ENCODE assay signal across 27 cellular contexts in the genomic region with DNA sequence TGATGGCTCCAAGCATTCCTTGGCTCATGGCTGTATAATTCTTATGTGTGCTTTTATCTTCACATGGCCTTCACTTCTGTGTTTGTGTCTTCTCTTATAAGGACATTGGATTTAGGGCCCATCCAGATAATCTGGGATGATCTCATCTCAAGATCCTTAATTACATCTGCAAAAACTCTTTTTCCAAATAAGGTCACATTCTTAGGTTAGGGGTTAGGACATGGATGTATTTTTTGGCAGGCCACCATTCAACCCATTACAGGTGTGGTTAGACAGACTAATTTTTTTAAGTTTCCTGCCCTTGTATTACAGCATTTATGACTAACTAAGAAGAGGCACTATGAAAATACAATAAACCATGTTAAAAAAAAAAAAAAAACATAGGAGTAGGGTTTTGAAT.
"Had no signal": no experiment of that assay in that cellular context is flagged by ENCODE, and none has a peak within 500 bp of the region (broad histone marks: within the 10 kb centered on the region; RNA-seq: fewer than 3 reads in every experiment).

No MANE protein-coding gene starts in this region.

- H3K4me1 ChIP-seq: left lung, lower lobe of right lung, pancreas, right lobe of liver, spleen, tibial artery, upper lobe of left lung, uterus had no signal

- H3K4me1 Mint-ChIP-seq: immature natural killer cell; naive B cell; stimulated activated memory B cell treated with anti-CD40 and anti-IgM and Interleukin-4, amounts not matched to agents 10 μg/mL and 1 μg/mL and 100 μg/mL, for 72 hours had no signal

- H3K27me3 Mint-ChIP-seq: naive B cell; progenitor cell of endocrine pancreas; stimulated activated memory B cell treated with anti-CD40 and anti-IgM and Interleukin-4, amounts not matched to agents 10 μg/mL and 1 μg/mL and 100 μg/mL, for 72 hours; stimulated activated naive CD8-positive, alpha-beta T cell treated with anti-CD3 and anti-CD28 coated beads, Interleukin-15, Interleukin-2, amounts not matched to agents 100 ng/mL and 50 ng/mL, for 24 hours had no signal

- H3K9me3 Mint-ChIP-seq: nephron; stimulated activated naive CD8-positive, alpha-beta T cell treated with anti-CD3 and anti-CD28 coated beads, Interleukin-15, Interleukin-2, amounts not matched to agents 100 ng/mL and 50 ng/mL, for 24 hours had no signal

- FAIRE-seq: endothelial cell of umbilical vein, frontal cortex, keratinocyte, pancreas had no signal

- H3K27me3 ChIP-seq: left lung, pancreas, right lobe of liver, spleen, tibial artery, upper lobe of left lung, uterus had no signal

- DNase-seq: effector CD4-positive, alpha-beta T cell; endodermal cell; erythroblast; glutamatergic neuron; immature natural killer cell; left lung; lower lobe of right lung; mesenchymal stem cell; naive B cell; occipital lobe; pancreas; right lobe of liver; spleen; stimulated activated CD4-positive, alpha-beta T cell treated with anti-CD3 and anti-CD28 coated beads, Interleukin-15, amount 100 ng/mL, for 24 hours; stimulated activated CD4-positive, alpha-beta T cell treated with anti-CD3 and anti-CD28 coated beads, Interleukin-1b, Interleukin-23, amount 100 ng/mL, for 48 hours; stimulated activated CD4-positive, alpha-beta T cell treated with anti-CD3 and anti-CD28 coated beads, Interleukin-4, amount 100 ng/mL, for 24 hours; tibial artery; upper lobe of left lung; uterus had no signal

- H3K4me3 ChIP-seq: coronary artery, left lung, lower lobe of right lung, pancreas, right lobe of liver, spleen, tibial artery, upper lobe of left lung, uterus had no signal

- H3K27ac Mint-ChIP-seq: endodermal cell; immature natural killer cell; naive B cell; nephron; progenitor cell of endocrine pancreas; stimulated activated memory B cell treated with anti-CD40 and anti-IgM and Interleukin-4, amounts not matched to agents 10 μg/mL and 1 μg/mL and 100 μg/mL, for 72 hours; stimulated activated naive CD8-positive, alpha-beta T cell treated with anti-CD3 and anti-CD28 coated beads, Interleukin-15, Interleukin-2, amounts not matched to agents 100 ng/mL and 50 ng/mL, for 24 hours had no signal

- H3K9me3 ChIP-seq: lower lobe of right lung, pancreas, right lobe of liver, tibial artery, upper lobe of left lung, uterus had no signal

- H3K36me3 Mint-ChIP-seq: immature natural killer cell; naive B cell; stimulated activated memory B cell treated with anti-CD40 and anti-IgM and Interleukin-4, amounts not matched to agents 10 μg/mL and 1 μg/mL and 100 μg/mL, for 72 hours had no signal

- H3K36me3 ChIP-seq: left lung, lower lobe of right lung, pancreas, right lobe of liver, spleen, tibial artery, upper lobe of left lung, uterus had no signal

- ATAC-seq: left lung; lower lobe of right lung; pancreas; right lobe of liver; stimulated activated memory B cell treated with anti-CD40 and anti-IgM and Interleukin-4, amounts not matched to agents 10 μg/mL and 1 μg/mL and 100 μg/mL, for 72 hours had no signal

- H3K27ac ChIP-seq: coronary artery, left lung, lower lobe of right lung, pancreas, right lobe of liver, spleen, tibial artery, upper lobe of left lung, uterus had no signal

- H3K4me3 Mint-ChIP-seq: endodermal cell; immature natural killer cell; naive B cell; nephron; stimulated activated memory B cell treated with anti-CD40 and anti-IgM and Interleukin-4, amounts not matched to agents 10 μg/mL and 1 μg/mL and 100 μg/mL, for 72 hours; stimulated activated naive CD8-positive, alpha-beta T cell treated with anti-CD3 and anti-CD28 coated beads, Interleukin-15, Interleukin-2, amounts not matched to agents 100 ng/mL and 50 ng/mL, for 24 hours had no signal
